In genomic region chr21:17387030-17387617, GRCh38 we compare ENCODE assay signal across 8 cellular contexts.
DNase-seq lines count a peak whose midpoint lies in the region; ATAC-seq and TF ChIP-seq lines count a peak whose summit lies in the region.

No MANE protein-coding gene starts in this region.

- H3K36me3 Mint-ChIP-seq in natural killer cell, result no peaks in the 10 kb centered on the region
- no peaks in the 10 kb centered on the region for H3K36me3 Mint-ChIP-seq in natural killer cell treated with Interleukin-12 subunit alpha and Interleukin-12 subunit beta and Interleukin-15 and Interleukin-18, amount 100 ng/mL, for 72 hours

- peaks cover 0 to 2% of the 10 kb centered on the region in 2 donors for H3K9me3 Mint-ChIP-seq in natural killer cell
- H3K9me3 Mint-ChIP-seq in natural killer cell treated with Interleukin-12 subunit alpha and Interleukin-12 subunit beta and Interleukin-15 and Interleukin-18, amount 100 ng/mL, for 72 hours, result peaks cover 3% of the 10 kb centered on the region

- H3K4me3 ChIP-seq in WI38 (ENCODE audit: low read depth, low read length) (no peak overlapping the region), testis (no peak overlapping the region)

- H3K27ac Mint-ChIP-seq in natural killer cell, result no peak overlapping the region
- H3K27ac Mint-ChIP-seq in natural killer cell treated with Interleukin-12 subunit alpha and Interleukin-12 subunit beta and Interleukin-15 and Interleukin-18, amount 100 ng/mL, for 72 hours, result no peak overlapping the region

- TF ChIP-seq CTCF in natural killer cell (IDR thresholded peaks at IDR 0.05) (peak; percentile 68), WI38 (IDR thresholded peaks at IDR 0.05; ENCODE audit: low read depth, low read length) (peak; percentile 20; the same call in 1 of the 2 replicates), testis (IDR thresholded peaks at IDR 0.05) (peak; percentile 77 to 96 (median 83))

- H3K4me1 ChIP-seq in testis, result no peaks in the 10 kb centered on the region

- no peak for DNase-seq in natural killer cell
- DNase-seq in natural killer cell treated with Interleukin-12 subunit alpha and Interleukin-12 subunit beta and Interleukin-15 and Interleukin-18, amount 100 ng/mL, for 72 hours (ENCODE audit: low spot score), result no peak
- peak; percentile 79 for DNase-seq in NCI-H2171 treated with DMSO at 0.1 percent for 48 hours (lab: John Stamatoyannopoulos, UW)
- peak; percentile 1 for DNase-seq in effector CD8-positive, alpha-beta T cell (lab: John Stamatoyannopoulos, UW)
- DNase-seq in midbrain (lab: John Stamatoyannopoulos, UW), result peak; percentile 88
- DNase-seq in testis, result peak; percentile 76

- H3K27me3 Mint-ChIP-seq in natural killer cell (ENCODE audit: low read depth in 2 of 2), result no peaks in the 10 kb centered on the region
- no peaks in the 10 kb centered on the region for H3K27me3 Mint-ChIP-seq in natural killer cell treated with Interleukin-12 subunit alpha and Interleukin-12 subunit beta and Interleukin-15 and Interleukin-18, amount 100 ng/mL, for 72 hours

- TF ChIP-seq POLR2A in testis (IDR thresholded peaks at IDR 0.05), result no peak

- 15 to 20% methylated on average over 7 of the region's 7 CpGs for WGBS in testis, 2 donors

- ATAC-seq in natural killer cell (no peak), HG03095 (IDR thresholded peaks at IDR 0.05; ENCODE audit: unreplicated experiment) (peak; percentile 74)
- ATAC-seq in natural killer cell treated with Interleukin-12 subunit alpha and Interleukin-12 subunit beta and Interleukin-15 and Interleukin-18, amount 100 ng/mL, for 72 hours, result no peak

- H3K36me3 ChIP-seq in testis (ENCODE audit: low read depth, missing control alignments), result no peaks in the 10 kb centered on the region

- H3K4me1 Mint-ChIP-seq in natural killer cell, result no peaks in the 10 kb centered on the region
- H3K4me1 Mint-ChIP-seq in natural killer cell treated with Interleukin-12 subunit alpha and Interleukin-12 subunit beta and Interleukin-15 and Interleukin-18, amount 100 ng/mL, for 72 hours (ENCODE audit: low read depth in 2 of 2), result no peaks in the 10 kb centered on the region

- H3K27ac ChIP-seq in testis, result no peak overlapping the region

- no peaks in the 10 kb centered on the region for H3K27me3 ChIP-seq in testis

- no peaks in the 10 kb centered on the region for H3K9me3 ChIP-seq in testis

- H3K4me3 Mint-ChIP-seq in natural killer cell, result no peak overlapping the region
- H3K4me3 Mint-ChIP-seq in natural killer cell treated with Interleukin-12 subunit alpha and Interleukin-12 subunit beta and Interleukin-15 and Interleukin-18, amount 100 ng/mL, for 72 hours, result no peak overlapping the region

- intact Hi-C loops in natural killer cell (cut with micrococcal nuclease) (loop anchor here (1.0 kb wide), 1 partner anchor 13 kb away; no protein-coding TSS in a partner anchor), testis (cut with DNase I; ENCODE audit: low total_unique reads) (loop anchor here (10.0 kb wide), 1 partner anchor 198 kb away; no protein-coding TSS in a partner anchor)

Comparison
In these comparisons a context has a peak if more than half of its experiments do, and no peak if none do; other contexts are left out.
1. DNase-seq: peak in NCI-H2171 treated with DMSO at 0.1 percent for 48 hours (single experiment), effector CD8-positive, alpha-beta T cell (single experiment), midbrain (single experiment) and testis (single experiment); none in natural killer cell (single experiment) and natural killer cell treated with Interleukin-12 subunit alpha and Interleukin-12 subunit beta and Interleukin-15 and Interleukin-18, amount 100 ng/mL, for 72 hours (single experiment).
2. CTCF ChIP-seq: peak in every context shown above with its lines; median percentile 83 in testis; 68 in natural killer cell; 20 in WI38.